ENCODE assay signal across 10 cellular contexts in genomic region chrX:132415012-132415411, GRCh38.
"Had no signal": no experiment of that assay in that cellular context is flagged by ENCODE, and none has a peak within 500 bp of the region (broad histone marks: within the 10 kb centered on the region; RNA-seq: fewer than 3 reads in every experiment).

No MANE protein-coding gene starts in this region.

- H3K4me3 Mint-ChIP-seq: HFFc6, IgD-negative memory B cell had no signal

- FAIRE-seq: H54 had no signal

- H3K36me3 ChIP-seq: HAP-1 had no signal

- H3K4me2 ChIP-seq: KMS-11 had no signal

- H3K27ac Mint-ChIP-seq: HFFc6, IgD-negative memory B cell had no signal

- H3K4me3 ChIP-seq: HAP-1 had no signal

- H3K9me3 ChIP-seq: HAP-1 had no signal

- H3K9me3 Mint-ChIP-seq: HFFc6, IgD-negative memory B cell had no signal

- ATAC-seq: HCT116 had no signal

- H3K27ac ChIP-seq: HL-60, KMS-11 had no signal

- DNase-seq: GOT3, HFFc6, Karpas-422, KBM-7 had no signal

- H3K9ac ChIP-seq: KMS-11 had no signal
